Comparison of ENCODE assay signal across 13 cellular contexts in the genomic region with DNA sequence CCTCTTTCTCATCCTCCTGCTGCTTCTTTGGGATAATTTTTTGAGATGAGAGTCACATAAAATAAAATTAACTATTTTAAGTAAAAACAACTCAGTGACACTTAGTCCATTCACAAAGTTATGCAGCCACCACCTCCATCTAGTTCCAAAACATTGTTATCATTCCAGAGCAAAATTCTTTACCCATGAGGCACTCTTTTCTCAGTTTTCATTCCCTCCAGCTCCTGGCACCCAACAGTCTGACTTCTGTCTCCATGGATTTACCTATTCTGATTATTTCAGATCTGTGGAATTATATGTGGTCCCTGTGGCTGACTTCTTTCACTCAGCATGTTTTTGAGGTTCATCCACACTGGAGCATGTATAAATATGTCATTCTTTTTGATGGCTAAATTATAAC.
DNase-seq lines count a peak whose midpoint lies in the region; ATAC-seq and TF ChIP-seq lines count a peak whose summit lies in the region.
"Had no signal": no experiment of that assay in that cellular context is flagged by ENCODE, and none has a peak within 500 bp of the region (broad histone marks: within the 10 kb centered on the region; RNA-seq: fewer than 3 reads in every experiment).

No MANE protein-coding gene starts in this region.

- H3K9me3 ChIP-seq in skeletal muscle satellite cell (replicated peaks; ENCODE audit: low read length): no peaks in the 10 kb centered on the region

- H3K4me2 ChIP-seq in skeletal muscle satellite cell (ENCODE audit: low read length): peak overlapping the region; percentile 57

- peaks cover 0 to 8% of the 10 kb centered on the region in 2 donors for H3K9me3 Mint-ChIP-seq in stimulated activated naive CD8-positive, alpha-beta T cell treated with anti-CD3 and anti-CD28 coated beads, Interleukin-15, amount 100 ng/mL, for 72 hours
- H3K9me3 Mint-ChIP-seq: activated CD4-positive, alpha-beta memory T cell treated with anti-CD3 and anti-CD28 coated beads, Interleukin-2, amount 10 ng/mL, durations not matched to agents 7 days and 5 days; nephron progenitor cell had no signal

- H3K27me3 Mint-ChIP-seq in stimulated activated naive CD8-positive, alpha-beta T cell treated with anti-CD3 and anti-CD28 coated beads, Interleukin-15, amount 100 ng/mL, for 72 hours: peaks cover 11% of the 10 kb centered on the region

- no peak overlapping the region for H3K9ac ChIP-seq in skeletal muscle satellite cell (ENCODE audit: low read depth, low read length)

- H3K4me3 Mint-ChIP-seq in stimulated activated naive CD8-positive, alpha-beta T cell treated with anti-CD3 and anti-CD28 coated beads, Interleukin-15, amount 100 ng/mL, for 72 hours: no peak overlapping the region
- H3K4me3 Mint-ChIP-seq: activated CD4-positive, alpha-beta memory T cell treated with anti-CD3 and anti-CD28 coated beads, Interleukin-2, amount 10 ng/mL, durations not matched to agents 7 days and 5 days; nephron progenitor cell had no signal

- no peak overlapping the region for H3K4me3 ChIP-seq in fibroblast of the aortic adventitia (ENCODE audit: low read depth, low read length)
- peak overlapping the region; percentile 33 for H3K4me3 ChIP-seq in skeletal muscle satellite cell (ENCODE audit: low read length)

- peaks cover 35% of the 10 kb centered on the region for H3K4me1 ChIP-seq in skeletal muscle satellite cell (ENCODE audit: control insufficient read depth, insufficient read depth, low read length)

- TF ChIP-seq CTCF in fibroblast of the aortic adventitia (IDR thresholded peaks at IDR 0.05; ENCODE audit: insufficient read depth, low read length): no peak

- ATAC-seq in GM18517 (IDR thresholded peaks at IDR 0.05; ENCODE audit: unreplicated experiment): no peak
- ATAC-seq in stimulated activated naive CD8-positive, alpha-beta T cell treated with anti-CD3 and anti-CD28 coated beads, Interleukin-15, amount 100 ng/mL, for 72 hours: no peak
- ATAC-seq: sciatic nerve had no signal

- no peaks in the 10 kb centered on the region for H3K27me3 ChIP-seq in skeletal muscle satellite cell (ENCODE audit: control insufficient read depth, insufficient read depth, low read length)

- no peaks in the 10 kb centered on the region for H3K36me3 ChIP-seq in skeletal muscle satellite cell (ENCODE audit: insufficient read depth, low read length)

- no peaks in the 10 kb centered on the region for H3K4me1 Mint-ChIP-seq in stimulated activated naive CD8-positive, alpha-beta T cell treated with anti-CD3 and anti-CD28 coated beads, Interleukin-15, amount 100 ng/mL, for 72 hours
- H3K4me1 Mint-ChIP-seq: activated CD4-positive, alpha-beta memory T cell treated with anti-CD3 and anti-CD28 coated beads, Interleukin-2, amount 10 ng/mL, durations not matched to agents 7 days and 5 days had no signal

- DNase-seq in GM03348 (ENCODE audit: low spot score): peak; percentile 72
- peak; percentile 26 for DNase-seq in SW480 (ENCODE audit: low spot score)
- DNase-seq in fibroblast of the aortic adventitia (ENCODE audit: low read depth): peak; percentile 44
- no peak for DNase-seq in hypothalamus (lab: John Stamatoyannopoulos, UW)
- no peak for DNase-seq in stimulated activated naive CD8-positive, alpha-beta T cell treated with anti-CD3 and anti-CD28 coated beads, Interleukin-15, amount 100 ng/mL, for 72 hours
- DNase-seq: activated CD4-positive, alpha-beta memory T cell treated with anti-CD3 and anti-CD28 coated beads, Interleukin-2, amount 10 ng/mL, durations not matched to agents 7 days and 5 days; islet precursor cell; NCI-H2029 treated with DMSO at 0.1 percent for 48 hours; nephron progenitor cell; Right ventricle myocardium superior had no signal

- no peak overlapping the region for H3K27ac Mint-ChIP-seq in stimulated activated naive CD8-positive, alpha-beta T cell treated with anti-CD3 and anti-CD28 coated beads, Interleukin-15, amount 100 ng/mL, for 72 hours
- H3K27ac Mint-ChIP-seq: activated CD4-positive, alpha-beta memory T cell treated with anti-CD3 and anti-CD28 coated beads, Interleukin-2, amount 10 ng/mL, durations not matched to agents 7 days and 5 days; nephron progenitor cell had no signal

Comparison
In these comparisons a context has a peak if more than half of its experiments do, and no peak if none do; other contexts are left out.
1. DNase-seq: peak in GM03348 (single experiment), SW480 (single experiment) and fibroblast of the aortic adventitia (single experiment); none in hypothalamus (0 of 51) and stimulated activated naive CD8-positive, alpha-beta T cell treated with anti-CD3 and anti-CD28 coated beads, Interleukin-15, amount 100 ng/mL, for 72 hours (0 of 2).